ENCODE assay signal across 17 cellular contexts in the genomic region with DNA sequence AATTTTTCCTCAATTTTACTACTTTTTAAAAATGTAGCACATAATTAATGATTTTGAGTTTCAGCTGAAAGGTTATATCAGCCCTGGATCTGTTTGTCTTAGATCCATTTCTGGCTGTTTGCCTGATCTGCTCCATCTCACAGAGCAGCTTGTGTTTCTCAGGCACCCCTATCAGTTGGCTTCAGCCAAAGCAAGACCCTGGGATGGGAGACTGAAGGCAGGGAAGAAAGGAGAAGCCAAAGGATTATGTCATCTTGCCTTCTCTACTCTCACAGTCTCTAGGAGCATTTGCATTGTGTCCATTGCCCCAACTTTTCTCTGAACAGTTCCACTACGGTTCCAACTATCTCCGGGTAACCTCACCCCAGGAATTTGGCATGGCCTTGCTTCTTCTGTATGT.
DNase-seq lines count a peak whose midpoint lies in the region; ATAC-seq, FAIRE-seq and TF ChIP-seq lines count a peak whose summit lies in the region.
"Had no signal": no experiment of that assay in that cellular context is flagged by ENCODE, and none has a peak within 500 bp of the region (broad histone marks: within the 10 kb centered on the region; RNA-seq: fewer than 3 reads in every experiment).

No MANE protein-coding gene starts in this region.

- peak; percentile 36 for DNase-seq in NCI-H2171 treated with DMSO at 0.1 percent for 48 hours (lab: John Stamatoyannopoulos, UW)
- no peak for DNase-seq in NCI-H2171 (lab: John Stamatoyannopoulos, UW)
- DNase-seq in H1 (ENCODE audit: low read depth in 1 of 2, low spot score in 2 of 2) = no peak
- DNase-seq in T-helper 1 cell = no peak
- DNase-seq in HEK293T (ENCODE audit: extremely low spot score) = no peak
- DNase-seq: ACHN; C1 segment of cervical spinal cord; Calu3; CD4-positive, alpha-beta T cell; DMS 273 treated with DMSO at 0.1 percent for 48 hours; GOT3; HCEC 1CT had no signal

- H3K23ac ChIP-seq in H1 (ENCODE audit: insufficient read length) = no peak overlapping the region

- 0 out of 2 replicates have a peak overlapping the region, but pooled peaks have one; percentile 39 for H2AK5ac ChIP-seq in H1 (ENCODE audit: low read depth, low read length)

- peak overlapping the region in 1 of 3 experiments; percentile 0 for H3K4me3 Mint-ChIP-seq in nephron
- H3K4me3 Mint-ChIP-seq: B cell; CD4-positive, alpha-beta T cell had no signal

- TF ChIP-seq RAD21 in H1 (IDR thresholded peaks at IDR 0.05 in 1 of 2, conservative IDR thresholded peaks at IDR 0.05 in 1 of 2; ENCODE audit: low read depth in 2 of 2, low read length in 2 of 2) = no peak

- TF ChIP-seq CTCF in H1 (IDR thresholded peaks at IDR 0.05; ENCODE audit: control extremely low read depth in 1 of 3, insufficient read depth in 1 of 3, low read depth in 1 of 3, low read length in 3 of 3) (no peak), nephron (IDR thresholded peaks at IDR 0.05; ENCODE audit: unreplicated experiment in 3 of 3) (no peak)

- H4K91ac ChIP-seq in H1 (replicated peaks; ENCODE audit: insufficient read length, low read length) = no peak overlapping the region

- H4K20me1 ChIP-seq in H1 (replicated peaks in 1 of 2; ENCODE audit: control insufficient read depth in 1 of 2, insufficient read depth in 2 of 2, low read length in 2 of 2) = no peaks in the 10 kb centered on the region

- no peak overlapping the region for H3K18ac ChIP-seq in H1 (ENCODE audit: extremely low read depth, low read length)

- no peaks in the 10 kb centered on the region for H3K27me3 ChIP-seq in H1 (replicated peaks in 1 of 4; ENCODE audit: control insufficient read depth in 3 of 4, extremely low read depth in 1 of 4, insufficient read depth in 3 of 4, low read length in 3 of 4)

- no peak for FAIRE-seq in H1 (lab: Jason Lieb, UNC)
- FAIRE-seq: K562 had no signal

- POLR2A ChIA-PET in H1 (lab: Charles Lee; ENCODE audit: partially characterized antibody) = no interaction called here
- POLR2A ChIA-PET in HEK293T (lab: Yijun Ruan, JAX) = no interaction called here

- H3K27ac ChIP-seq in H1 (ENCODE audit: low read depth, low read length) = no peak overlapping the region
- H3K27ac ChIP-seq: HL-60 had no signal

- no peak for TF ChIP-seq EP300 in H1 (IDR thresholded peaks at IDR 0.05; ENCODE audit: borderline replicate concordance in 1 of 2, low read depth in 2 of 2, low read length in 2 of 2)

- no peak overlapping the region for H3K4me2 ChIP-seq in H1 (ENCODE audit: insufficient read depth in 1 of 2, low read depth in 2 of 2, low read length in 2 of 2)

- no peak overlapping the region for H3K4ac ChIP-seq in H1 (replicated peaks; ENCODE audit: insufficient read length, low read depth, low read length)

- H2BK15ac ChIP-seq in H1 (ENCODE audit: low read length) = no peak overlapping the region

- no peak overlapping the region for H2BK120ac ChIP-seq in H1 (replicated peaks; ENCODE audit: low read depth, low read length)

- peaks cover 17% of the 10 kb centered on the region for H3K4me1 Mint-ChIP-seq in nephron
- H3K4me1 Mint-ChIP-seq: B cell had no signal

- H3K27ac Mint-ChIP-seq in nephron = peak overlapping the region; percentile 57 to 80 (median 64)
- H3K27ac Mint-ChIP-seq: B cell; CD4-positive, alpha-beta T cell had no signal

- no peaks in the 10 kb centered on the region for H3K36me3 ChIP-seq in H1 (ENCODE audit: control insufficient read depth in 2 of 4, insufficient read depth in 4 of 4, low read length in 3 of 4)

- 0 out of 2 replicates have a peak overlapping the region, but pooled peaks have one; percentile 37 for H2AFZ ChIP-seq in H1 (ENCODE audit: low read length)

- H3K4me3 ChIP-seq in H1 (ENCODE audit: extremely low read depth in 1 of 4, insufficient read depth in 2 of 4, low read depth in 3 of 4, low read length in 4 of 4) = no peak overlapping the region
- H3K4me3 ChIP-seq: K562 had no signal

- no peak overlapping the region for H2BK20ac ChIP-seq in H1 (ENCODE audit: low read length)

- H3K27me3 Mint-ChIP-seq in nephron (ENCODE audit: low read depth) = no peaks in the 10 kb centered on the region

- H3K79me1 ChIP-seq in H1 (ENCODE audit: low read depth, low read length) = no peaks in the 10 kb centered on the region

- H4K5ac ChIP-seq in H1 (ENCODE audit: insufficient read length, low read depth, low read length) = no peak overlapping the region

- no peak overlapping the region for H4K8ac ChIP-seq in H1 (ENCODE audit: extremely low read depth, insufficient read depth, low read length)

- TF ChIP-seq POLR2A in H1 (IDR thresholded peaks at IDR 0.05; ENCODE audit: control extremely low read depth in 1 of 2, low read depth in 2 of 2, low read length in 2 of 2) = no peak

- 0 out of 7 replicates have a peak, but pooled peaks cover 0 to 2% (median 1%) of the 10 kb centered on the region in 4 experiments for H3K4me1 ChIP-seq in H1 (replicated peaks in 1 of 4; ENCODE audit: control insufficient read depth in 3 of 4, insufficient read depth in 4 of 4, low read length in 3 of 4)

- 90% methylated on average over 2 of the region's 2 CpGs; no CpG with 5 or more reads in 1 of the 2 experiments for WGBS in H1 (ENCODE audit: extremely low coverage in 1 of 2, insufficient coverage in 1 of 2, insufficient read length in 1 of 2, insufficient replicate concordance in 2 of 2, low coverage in 1 of 2, low lambda C conversion rate in 2 of 2, missing lambda C conversion rate in 1 of 2), 2 experiments

- no peak for ATAC-seq in GM19328 (IDR thresholded peaks at IDR 0.05; ENCODE audit: unreplicated experiment)
- ATAC-seq: K562 had no signal

- no peak overlapping the region for H2BK12ac ChIP-seq in H1 (ENCODE audit: low read depth, low read length)

- no peaks in the 10 kb centered on the region for H3K36me3 Mint-ChIP-seq in nephron (ENCODE audit: low read depth)

- H3K23me2 ChIP-seq in H1 (ENCODE audit: low read depth, low read length) = no peaks in the 10 kb centered on the region

- no peaks in the 10 kb centered on the region for H3K79me2 ChIP-seq in H1 (ENCODE audit: control insufficient read depth in 1 of 2, insufficient read depth in 2 of 2, low read length in 2 of 2)

- CTCF ChIA-PET in H1 (lab: Charles Lee; ENCODE audit: partially characterized antibody) = no interaction called here
- CTCF ChIA-PET in HEK293T (lab: Yijun Ruan, JAX) = no interaction called here

- no peak overlapping the region for H3K14ac ChIP-seq in H1 (ENCODE audit: insufficient read length)

- H3K9ac ChIP-seq in H1 (replicated peaks in 1 of 4; ENCODE audit: extremely low read depth in 1 of 4, low read depth in 3 of 4, low read length in 3 of 4) = no peak overlapping the region

- no peak overlapping the region for H2BK5ac ChIP-seq in H1 (ENCODE audit: low read depth, low read length)

- H3K9me3 Mint-ChIP-seq in nephron = no peaks in the 10 kb centered on the region
- H3K9me3 Mint-ChIP-seq: CD4-positive, alpha-beta T cell had no signal

- no peaks in the 10 kb centered on the region for H3K9me3 ChIP-seq in H1 (ENCODE audit: insufficient read depth in 2 of 2, low read depth in 1 of 2, low read length in 1 of 2)

- H3K56ac ChIP-seq in H1 (replicated peaks; ENCODE audit: insufficient read length, low read depth, low read length) = no peak overlapping the region

TF ChIP-seq in H1, 55 proteins besides CTCF, POLR2A, EP300 and RAD21 (continues in another document):
- no peak for TF ChIP-seq TAF7 (optimal IDR thresholded peaks at IDR 0.05; ENCODE audit: borderline replicate concordance, low read depth, low read length)
- no peak for TF ChIP-seq RNF2 (IDR thresholded peaks at IDR 0.05; ENCODE audit: borderline replicate concordance, low read depth, low read length, missing control alignments, poor library complexity, severe bottlenecking)
- TF ChIP-seq SAP30 (IDR thresholded peaks at IDR 0.05; ENCODE audit: insufficient read depth, insufficient replicate concordance, low read length) = no peak
- TF ChIP-seq RBBP5 (IDR thresholded peaks at IDR 0.05; ENCODE audit: borderline replicate concordance, low read depth, low read length) = no peak
- TF ChIP-seq KDM5A (IDR thresholded peaks at IDR 0.05; ENCODE audit: low read length) = no peak
- TF ChIP-seq CBX5 (IDR thresholded peaks at IDR 0.05; ENCODE audit: low read depth, low read length) = no peak
- no peak for TF ChIP-seq GABPA (IDR thresholded peaks at IDR 0.05; ENCODE audit: borderline replicate concordance, insufficient read depth, low read length)
- TF ChIP-seq, protein P1, sequence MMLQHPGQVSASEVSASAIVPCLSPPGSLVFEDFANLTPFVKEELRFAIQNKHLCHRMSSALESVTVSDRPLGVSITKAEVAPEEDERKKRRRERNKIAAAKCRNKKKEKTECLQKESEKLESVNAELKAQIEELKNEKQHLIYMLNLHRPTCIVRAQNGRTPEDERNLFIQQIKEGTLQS (IDR thresholded peaks at IDR 0.05; ENCODE audit: insufficient read depth, low read depth, low read length) = no peak
- TF ChIP-seq HDAC2 (IDR thresholded peaks at IDR 0.05; ENCODE audit: borderline replicate concordance in 1 of 2, low read depth in 2 of 2, low read length in 2 of 2) = no peak
- TF ChIP-seq KDM1A (IDR thresholded peaks at IDR 0.05; ENCODE audit: borderline replicate concordance, low read length) = no peak

TF ChIP-seq in HEK293T, 16 proteins besides CTCF, POLR2A, EP300 and RAD21:
- TF ChIP-seq FOXK2 (IDR thresholded peaks at IDR 0.05) (no peak), BHLHE40 (IDR thresholded peaks at IDR 0.05; ENCODE audit: borderline replicate concordance) (no peak), LEF1 (IDR thresholded peaks at IDR 0.05; ENCODE audit: borderline replicate concordance) (no peak), CTBP1 (IDR thresholded peaks at IDR 0.05; ENCODE audit: borderline replicate concordance) (no peak), FOXM1 (IDR thresholded peaks at IDR 0.05; ENCODE audit: borderline replicate concordance) (no peak)
